In genomic region chr2:179796213-179797007, GRCh38 we compare ENCODE assay signal across 2 cellular contexts.
TF ChIP-seq lines count a peak whose summit lies in the region.

No MANE protein-coding gene starts in this region.

TF ChIP-seq in WTC11, 78 proteins besides CTCF, POLR2A, EP300 and RAD21 (continued from another document and continues in another):
- no peak for TF ChIP-seq OVOL2 (CRISPR knock-in tag; IDR thresholded peaks at IDR 0.05; ENCODE audit: borderline replicate concordance)
- TF ChIP-seq SP1 (CRISPR knock-in tag; conservative IDR thresholded peaks at IDR 0.05) = no peak
- TF ChIP-seq ETV6 (CRISPR knock-in tag; IDR thresholded peaks at IDR 0.05) = no peak
- TF ChIP-seq, protein P1, sequence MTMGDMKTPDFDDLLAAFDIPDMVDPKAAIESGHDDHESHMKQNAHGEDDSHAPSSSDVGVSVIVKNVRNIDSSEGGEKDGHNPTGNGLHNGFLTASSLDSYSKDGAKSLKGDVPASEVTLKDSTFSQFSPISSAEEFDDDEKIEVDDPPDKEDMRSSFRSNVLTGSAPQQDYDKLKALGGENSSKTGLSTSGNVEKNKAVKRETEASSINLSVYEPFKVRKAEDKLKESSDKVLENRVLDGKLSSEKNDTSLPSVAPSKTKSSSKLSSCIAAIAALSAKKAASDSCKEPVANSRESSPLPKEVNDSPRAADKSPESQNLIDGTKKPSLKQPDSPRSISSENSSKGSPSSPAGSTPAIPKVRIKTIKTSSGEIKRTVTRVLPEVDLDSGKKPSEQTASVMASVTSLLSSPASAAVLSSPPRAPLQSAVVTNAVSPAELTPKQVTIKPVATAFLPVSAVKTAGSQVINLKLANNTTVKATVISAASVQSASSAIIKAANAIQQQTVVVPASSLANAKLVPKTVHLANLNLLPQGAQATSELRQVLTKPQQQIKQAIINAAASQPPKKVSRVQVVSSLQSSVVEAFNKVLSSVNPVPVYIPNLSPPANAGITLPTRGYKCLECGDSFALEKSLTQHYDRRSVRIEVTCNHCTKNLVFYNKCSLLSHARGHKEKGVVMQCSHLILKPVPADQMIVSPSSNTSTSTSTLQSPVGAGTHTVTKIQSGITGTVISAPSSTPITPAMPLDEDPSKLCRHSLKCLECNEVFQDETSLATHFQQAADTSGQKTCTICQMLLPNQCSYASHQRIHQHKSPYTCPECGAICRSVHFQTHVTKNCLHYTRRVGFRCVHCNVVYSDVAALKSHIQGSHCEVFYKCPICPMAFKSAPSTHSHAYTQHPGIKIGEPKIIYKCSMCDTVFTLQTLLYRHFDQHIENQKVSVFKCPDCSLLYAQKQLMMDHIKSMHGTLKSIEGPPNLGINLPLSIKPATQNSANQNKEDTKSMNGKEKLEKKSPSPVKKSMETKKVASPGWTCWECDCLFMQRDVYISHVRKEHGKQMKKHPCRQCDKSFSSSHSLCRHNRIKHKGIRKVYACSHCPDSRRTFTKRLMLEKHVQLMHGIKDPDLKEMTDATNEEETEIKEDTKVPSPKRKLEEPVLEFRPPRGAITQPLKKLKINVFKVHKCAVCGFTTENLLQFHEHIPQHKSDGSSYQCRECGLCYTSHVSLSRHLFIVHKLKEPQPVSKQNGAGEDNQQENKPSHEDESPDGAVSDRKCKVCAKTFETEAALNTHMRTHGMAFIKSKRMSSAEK (CRISPR knock-in tag; IDR thresholded peaks at IDR 0.05; ENCODE audit: borderline replicate concordance) = no peak
- no peak for TF ChIP-seq MXD4 (CRISPR knock-in tag; IDR thresholded peaks at IDR 0.05; ENCODE audit: borderline replicate concordance)
- TF ChIP-seq SMAD4 (CRISPR knock-in tag; IDR thresholded peaks at IDR 0.05) = no peak
- TF ChIP-seq ZNF232 (CRISPR knock-in tag; IDR thresholded peaks at IDR 0.05) = no peak
- TF ChIP-seq HMGXB4 (CRISPR knock-in tag; IDR thresholded peaks at IDR 0.05) = no peak
- TF ChIP-seq, protein P2, sequence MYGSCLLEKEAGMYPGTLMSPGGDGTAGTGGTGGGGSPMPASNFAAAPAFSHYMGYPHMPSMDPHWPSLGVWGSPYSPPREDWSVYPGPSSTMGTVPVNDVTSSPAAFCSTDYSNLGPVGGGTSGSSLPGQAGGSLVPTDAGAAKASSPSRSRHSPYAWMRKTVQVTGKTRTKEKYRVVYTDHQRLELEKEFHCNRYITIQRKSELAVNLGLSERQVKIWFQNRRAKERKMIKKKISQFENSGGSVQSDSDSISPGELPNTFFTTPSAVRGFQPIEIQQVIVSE (CRISPR knock-in tag; IDR thresholded peaks at IDR 0.05; ENCODE audit: borderline replicate concordance) = no peak
- no peak for TF ChIP-seq JAZF1 (CRISPR knock-in tag; IDR thresholded peaks at IDR 0.05)
- TF ChIP-seq USF1 (CRISPR knock-in tag; IDR thresholded peaks at IDR 0.05) = no peak
- no peak for TF ChIP-seq ZBTB43 (CRISPR knock-in tag; IDR thresholded peaks at IDR 0.05)
- no peak for TF ChIP-seq CBFB (CRISPR knock-in tag; IDR thresholded peaks at IDR 0.05; ENCODE audit: low read depth)
- TF ChIP-seq, protein P3, sequence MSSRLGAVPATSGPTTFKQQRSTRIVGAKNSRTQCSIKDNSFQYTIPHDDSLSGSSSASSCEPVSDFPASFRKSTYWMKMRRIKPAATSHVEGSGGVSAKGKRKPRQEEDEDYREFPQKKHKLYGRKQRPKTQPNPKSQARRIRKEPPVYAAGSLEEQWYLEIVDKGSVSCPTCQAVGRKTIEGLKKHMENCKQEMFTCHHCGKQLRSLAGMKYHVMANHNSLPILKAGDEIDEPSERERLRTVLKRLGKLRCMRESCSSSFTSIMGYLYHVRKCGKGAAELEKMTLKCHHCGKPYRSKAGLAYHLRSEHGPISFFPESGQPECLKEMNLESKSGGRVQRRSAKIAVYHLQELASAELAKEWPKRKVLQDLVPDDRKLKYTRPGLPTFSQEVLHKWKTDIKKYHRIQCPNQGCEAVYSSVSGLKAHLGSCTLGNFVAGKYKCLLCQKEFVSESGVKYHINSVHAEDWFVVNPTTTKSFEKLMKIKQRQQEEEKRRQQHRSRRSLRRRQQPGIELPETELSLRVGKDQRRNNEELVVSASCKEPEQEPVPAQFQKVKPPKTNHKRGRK (CRISPR knock-in tag; IDR thresholded peaks at IDR 0.05; ENCODE audit: borderline replicate concordance) = no peak
- no peak for TF ChIP-seq CREM (CRISPR knock-in tag; IDR thresholded peaks at IDR 0.05)

TF ChIP-seq in HepG2, 621 proteins besides CTCF, POLR2A, EP300 and RAD21 (continued from another document):
- TF ChIP-seq ZBTB43 (CRISPR knock-in tag; conservative IDR thresholded peaks at IDR 0.05) (no peak), ZNF282 (IDR thresholded peaks at IDR 0.05; ENCODE audit: partially characterized antibody) (no peak), RORA (CRISPR knock-in tag; IDR thresholded peaks at IDR 0.05) (no peak), FOXP4 (CRISPR knock-in tag; IDR thresholded peaks at IDR 0.05) (no peak), POLR2AphosphoS2 (IDR thresholded peaks at IDR 0.05; ENCODE audit: low read depth, low read length) (no peak), KAT2B (IDR thresholded peaks at IDR 0.05; ENCODE audit: borderline replicate concordance, low read depth, low read length) (no peak), ZNF225 (CRISPR knock-in tag; IDR thresholded peaks at IDR 0.05) (no peak)
- TF ChIP-seq, protein P4, sequence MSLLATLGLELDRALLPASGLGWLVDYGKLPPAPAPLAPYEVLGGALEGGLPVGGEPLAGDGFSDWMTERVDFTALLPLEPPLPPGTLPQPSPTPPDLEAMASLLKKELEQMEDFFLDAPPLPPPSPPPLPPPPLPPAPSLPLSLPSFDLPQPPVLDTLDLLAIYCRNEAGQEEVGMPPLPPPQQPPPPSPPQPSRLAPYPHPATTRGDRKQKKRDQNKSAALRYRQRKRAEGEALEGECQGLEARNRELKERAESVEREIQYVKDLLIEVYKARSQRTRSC (CRISPR knock-in tag; IDR thresholded peaks at IDR 0.05; ENCODE audit: low read depth) = no peak
